In genomic region chr17:52383493-52384100, GRCh38 we compare ENCODE assay signal across 8 cellular contexts.
A peak's percentile ranks its signal among the peaks of the same experiment; 100 is the strongest.
DNase-seq lines count a peak whose midpoint lies in the region; ATAC-seq and TF ChIP-seq lines count a peak whose summit lies in the region.

No MANE protein-coding gene starts in this region.

- TF ChIP-seq POLR2A in uterus (IDR thresholded peaks at IDR 0.05), result no peak

- H3K36me3 ChIP-seq in parathyroid adenoma (ENCODE audit: control insufficient read depth, insufficient read depth, low read length), result no peaks in the 10 kb centered on the region
- H3K36me3 ChIP-seq in uterus, result no peaks in the 10 kb centered on the region

- no peak overlapping the region for H3K4me3 ChIP-seq in fibroblast of mammary gland (ENCODE audit: control insufficient read depth, low read depth, low read length)
- H3K4me3 ChIP-seq in parathyroid adenoma (ENCODE audit: low read depth, low read length), result no peak overlapping the region
- H3K4me3 ChIP-seq in uterus, result no peak overlapping the region

- in situ Hi-C loops in GM13977 (cut with MboI; ENCODE audit: low pct_unique_long_range_greater_than_20kb, low sequenced_read_pairs, unreplicated experiment), result no loop called here

- no peaks in the 10 kb centered on the region for H3K9me3 ChIP-seq in parathyroid adenoma (ENCODE audit: control insufficient read depth, low read length)
- no peaks in the 10 kb centered on the region for H3K9me3 ChIP-seq in uterus

- H3K79me2 ChIP-seq in parathyroid adenoma, result no peaks in the 10 kb centered on the region

- ATAC-seq in HG03045 (IDR thresholded peaks at IDR 0.05; ENCODE audit: unreplicated experiment), result no peak

- DNase-seq in C1 segment of cervical spinal cord (lab: John Stamatoyannopoulos, UW), result peak in 12 of 14 donors; percentile 3 to 30 (median 11)
- peak; percentile 22 for DNase-seq in GM13977 (ENCODE audit: low spot score)
- peak; percentile 50 for DNase-seq in LoVo (ENCODE audit: low spot score)
- peak; percentile 72 for DNase-seq in SK-N-DZ (ENCODE audit: low spot score)
- peak; percentile 25 for DNase-seq in fibroblast of mammary gland (ENCODE audit: low read depth)
- DNase-seq in uterus, result no peak

- intact Hi-C loops in uterus (cut with DNase I; ENCODE audit: low total_unique reads), result no loop called here

- no peaks in the 10 kb centered on the region for H3K4me1 ChIP-seq in parathyroid adenoma
- no peaks in the 10 kb centered on the region for H3K4me1 ChIP-seq in uterus

- H3K4me2 ChIP-seq in parathyroid adenoma (ENCODE audit: low read length), result no peak overlapping the region

- H3K27ac ChIP-seq in parathyroid adenoma, result no peak overlapping the region
- no peak overlapping the region for H3K27ac ChIP-seq in uterus

- H3K27me3 ChIP-seq in parathyroid adenoma (ENCODE audit: control insufficient read depth, insufficient read depth, low read length), result no peaks in the 10 kb centered on the region
- H3K27me3 ChIP-seq in uterus, result no peaks in the 10 kb centered on the region

- no peak overlapping the region for H3K9ac ChIP-seq in parathyroid adenoma

- no peak overlapping the region for H2AFZ ChIP-seq in parathyroid adenoma

- TF ChIP-seq CTCF in GM13977 (IDR thresholded peaks at IDR 0.05; ENCODE audit: extremely low read depth, insufficient read depth, missing control alignments) (peak; percentile 76), fibroblast of mammary gland (conservative IDR thresholded peaks at IDR 0.05; ENCODE audit: control insufficient read depth, insufficient read depth, low read depth, low read length) (peak; percentile 38), parathyroid adenoma (IDR thresholded peaks at IDR 0.05) (peak; percentile 31), uterus (IDR thresholded peaks at IDR 0.05) (no peak)

Comparison
In these comparisons a context has a peak if more than half of its experiments do, and no peak if none do; other contexts are left out.
1. DNase-seq: peak in C1 segment of cervical spinal cord (12 of 14), GM13977 (single experiment), LoVo (single experiment), SK-N-DZ (single experiment) and fibroblast of mammary gland (single experiment); none in uterus (0 of 2).
2. CTCF ChIP-seq: peak in GM13977 (single experiment), fibroblast of mammary gland (single experiment) and parathyroid adenoma (single experiment); none in uterus (0 of 4).